11 cellular contexts compared by ENCODE assay signal in the genomic region with DNA sequence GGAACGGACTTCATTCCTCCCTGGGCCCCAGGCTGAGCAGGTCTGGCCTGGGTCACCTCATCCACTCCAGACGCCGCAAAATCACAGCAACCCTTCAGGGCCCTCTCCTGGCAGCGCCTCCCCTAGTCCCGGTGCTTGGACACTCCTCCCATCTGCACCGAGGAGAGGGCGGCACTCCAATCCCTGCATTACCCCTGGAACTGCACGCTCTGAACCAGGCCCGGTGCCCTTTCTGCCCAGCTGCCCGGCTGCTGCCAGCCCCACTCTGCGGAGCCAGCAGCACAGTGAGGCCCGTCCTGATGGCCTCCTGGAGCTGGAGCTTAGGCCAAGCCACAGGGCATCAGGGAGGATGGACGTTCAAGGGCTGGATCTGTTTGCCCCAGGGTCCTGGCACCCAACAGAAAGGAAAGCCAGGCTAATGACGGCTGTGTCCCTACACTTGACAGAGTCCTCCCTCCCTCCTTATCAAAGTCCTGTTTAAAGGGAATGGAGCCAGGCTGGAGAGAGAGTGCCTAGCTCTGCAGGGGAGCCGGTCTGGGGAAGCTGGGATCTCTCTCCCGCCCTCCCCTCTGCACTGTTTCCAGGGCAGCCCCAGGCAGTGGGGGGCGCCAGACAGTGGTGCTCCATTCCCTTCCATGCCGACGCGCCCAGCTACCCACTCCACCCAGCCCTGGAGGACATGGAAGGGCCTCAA. TPM values are rescaled to one million over a fixed set of nuclear protein-coding genes. Genes with fewer than 3 reads are reported as not detected.
DNase-seq lines count a peak whose midpoint lies in the region; ATAC-seq, FAIRE-seq and TF ChIP-seq lines count a peak whose summit lies in the region.
"Had no signal": no experiment of that assay in that cellular context is flagged by ENCODE, and none has a peak within 500 bp of the region (broad histone marks: within the 10 kb centered on the region; RNA-seq: fewer than 3 reads in every experiment).

No MANE protein-coding gene starts in this region.

- CTCF ChIA-PET in K562 (lab: Yijun Ruan, JAX; ENCODE audit: low intra/inter-chr PET ratio), result no interaction called here

- H3K36me3 ChIP-seq in GM23248 (ENCODE audit: low read depth), result peaks cover 55% of the 10 kb centered on the region
- H3K36me3 ChIP-seq in K562 (ENCODE audit: control insufficient read depth, insufficient read depth, low read length), result no peaks in the 10 kb centered on the region
- H3K36me3 ChIP-seq in skeletal muscle satellite cell (ENCODE audit: insufficient read depth, low read length), result peaks cover 60% of the 10 kb centered on the region

- in situ Hi-C loops in GM23248 (cut with MboI), result loop anchor here (10.0 kb wide), 1 partner anchor 116 kb away; no protein-coding TSS in a partner anchor
- in situ Hi-C loops in K562 (cut with MboI), result no loop called here

- peaks cover 98% of the 10 kb centered on the region for H3K79me2 ChIP-seq in GM23248 (ENCODE audit: insufficient read depth)
- no peaks in the 10 kb centered on the region for H3K79me2 ChIP-seq in K562 (ENCODE audit: control insufficient read depth, insufficient read depth, low read length)

- ATAC-seq in K562 (peak; percentile 61), GM18520 (IDR thresholded peaks at IDR 0.05; ENCODE audit: unreplicated experiment) (no peak), HG02840 (IDR thresholded peaks at IDR 0.05; ENCODE audit: low FRiP score, unreplicated experiment) (no peak)

- no peak for TF ChIP-seq EP300 in K562 (IDR thresholded peaks at IDR 0.05; ENCODE audit: low read length)

- H3K27ac ChIP-seq in GM23248 (peak overlapping the region; percentile 14; the same call in 1 of the 2 replicates), K562 (ENCODE audit: extremely low read depth, low read depth, low read length) (no peak overlapping the region)

- no peak for TF ChIP-seq POLR2A in K562 (conservative IDR thresholded peaks at IDR 0.05)

- FAIRE-seq in K562 (lab: Jason Lieb, UNC), result no peak

- no TSS peak for BruUV-seq in K562 (replicated peaks; lab: Mats Ljungman, UMichigan)

- H3K9me3 ChIP-seq in GM23248 (ENCODE audit: low read depth) (no peaks in the 10 kb centered on the region), K562 (replicated peaks; ENCODE audit: control insufficient read depth, insufficient read depth, low read depth, low read length) (no peaks in the 10 kb centered on the region; the same call in 1 of the 2 replicates), skeletal muscle satellite cell (replicated peaks; ENCODE audit: low read length) (peaks cover 10% of the 10 kb centered on the region)

- peaks cover 51% of the 10 kb centered on the region for H3F3A ChIP-seq in GM23248 (ENCODE audit: insufficient read depth)

- DNase-seq in GM23248 (peak; percentile 62), K562 (ENCODE audit: extremely low read depth in 1 of 4, low spot score in 3 of 4) (peak in 2 of 4 experiments; percentile 8 to 12), iPS-NIHi7 (ENCODE audit: extremely low spot score) (peak; percentile 60), putamen (ENCODE audit: low spot score) (no peak), SHP77 treated with DMSO at 0.1 percent for 48 hours (lab: John Stamatoyannopoulos, UW) (no peak)
- DNase-seq: DMS79 treated with DMSO at 0.1 percent for 48 hours, NCI-H2171 treated with DMSO at 0.1 percent for 48 hours had no signal

- H3K9ac ChIP-seq in GM23248 (peak overlapping the region; percentile 20; the same call in 1 of the 2 replicates), K562 (ENCODE audit: insufficient read depth in 1 of 2, low read depth in 2 of 2, low read length in 2 of 2) (no peak overlapping the region), skeletal muscle satellite cell (ENCODE audit: low read depth, low read length) (no peak overlapping the region)

- TF ChIP-seq RAD21 in K562 (CRISPR knock-in tag; conservative IDR thresholded peaks at IDR 0.05 in 1 of 2, IDR thresholded peaks at IDR 0.05 in 1 of 2), result no peak

- H2AFZ ChIP-seq in GM23248, result no peak overlapping the region
- no peak overlapping the region for H2AFZ ChIP-seq in K562 (ENCODE audit: low read depth, low read length)

- TF ChIP-seq CTCF in K562 (IDR thresholded peaks at IDR 0.05 in 2 of 3, conservative IDR thresholded peaks at IDR 0.05 in 1 of 3; ENCODE audit: insufficient read depth in 2 of 3, low read depth in 1 of 3, low read length in 3 of 3), result no peak

- H3K4me1 ChIP-seq in GM23248 (ENCODE audit: insufficient read depth), result peaks cover 7% of the 10 kb centered on the region; the same call in 1 of the 2 replicates
- H3K4me1 ChIP-seq in K562 (replicated peaks in 1 of 2; ENCODE audit: control insufficient read depth in 2 of 2, insufficient read depth in 2 of 2, low read length in 2 of 2), result peaks cover 0 to 25% of the 10 kb centered on the region in 2 experiments; a peak in 2 of 5 replicates
- H3K4me1 ChIP-seq in skeletal muscle satellite cell (ENCODE audit: control insufficient read depth, insufficient read depth, low read length), result peaks cover 5% of the 10 kb centered on the region

- H3K4me3 ChIP-seq in GM23248 (no peak overlapping the region), K562 (no peak overlapping the region), skeletal muscle satellite cell (ENCODE audit: low read length) (no peak overlapping the region)

- H3K9me2 ChIP-seq in GM23248 (ENCODE audit: insufficient read depth), result no peaks in the 10 kb centered on the region

- H3K9me1 ChIP-seq in K562 (ENCODE audit: control insufficient read depth, insufficient read depth, low read length), result no peaks in the 10 kb centered on the region

- H3K27me3 ChIP-seq in GM23248 (replicated peaks; ENCODE audit: insufficient read depth), result no peaks in the 10 kb centered on the region
- H3K27me3 ChIP-seq in K562 (ENCODE audit: control insufficient read depth in 2 of 2, insufficient read depth in 2 of 2, low read length in 2 of 2), result peaks cover 10 to 48% of the 10 kb centered on the region in 2 experiments; a peak in 4 of 5 replicates
- no peaks in the 10 kb centered on the region for H3K27me3 ChIP-seq in skeletal muscle satellite cell (ENCODE audit: control insufficient read depth, insufficient read depth, low read length)

- 56 to 62% methylated on average over 20 of the region's 20 CpGs for WGBS in GM23248 (ENCODE audit: low coverage in 1 of 2, low lambda C conversion rate in 2 of 2, missing lambda C conversion rate in 2 of 2), 2 experiments
- 3% methylated on average over 20 of the region's 20 CpGs for WGBS in K562 (ENCODE audit: insufficient coverage, low coverage, missing lambda C conversion rate)

- H3K4me2 ChIP-seq in GM23248 (ENCODE audit: unreplicated experiment), result no peak overlapping the region
- H3K4me2 ChIP-seq in K562 (ENCODE audit: insufficient read depth, low read length), result no peak overlapping the region
- peak overlapping the region; percentile 19 for H3K4me2 ChIP-seq in skeletal muscle satellite cell (ENCODE audit: low read length)

- POLR2A ChIA-PET in K562 (lab: Yijun Ruan, JAX), result interaction anchor here (0.6 kb wide), 1 partner anchor 33 kb away, joined by 3 read pairs; no protein-coding TSS in a partner anchor

- H4K20me1 ChIP-seq in GM23248 (ENCODE audit: insufficient read depth), result peaks cover 8% of the 10 kb centered on the region
- no peaks in the 10 kb centered on the region; the same call in 1 of the 2 replicates for H4K20me1 ChIP-seq in K562 (replicated peaks; ENCODE audit: control insufficient read depth, insufficient read depth, low read length)

- intact Hi-C loops in K562 (cut with micrococcal nuclease), result no loop called here

RNA-seq across cellular contexts. Expression of gene COL6A2, which starts 12.7 kb away (rescaled TPM):
- total RNA-seq in GM23248 (2014; rRNA removed; shearing (Covaris generic)), result 1,939 and 2,103 TPM in 2 replicates
- polyA plus RNA-seq in GM23248 (2016; fragmentation: Nextera tagmentation; extraction: Ambion mirVana), result 650 and 676 TPM in 2 replicates
- total RNA-seq in K562 (2011; cell fraction: chromatin; rRNA removed; ENCODE audit: low replicate concordance), result 3.1 and 5.2 TPM in 2 replicates
- 4.2 and 5.5 TPM in 2 replicates for total RNA-seq in K562 (2011; cell fraction: nucleolus; rRNA removed)
- total RNA-seq in K562 (2011; cell fraction: nucleoplasm; rRNA removed), result 1.4 and 2.1 TPM in 2 replicates
- total RNA-seq in K562 (2014; rRNA removed), result 0.41 and 0.45 TPM in 2 replicates
- total RNA-seq in K562 (2014; rRNA removed; fragmentation: Illumina TruSeq; extraction: Trizol), result not detected in 2 replicates
- total RNA-seq in K562 (2015; rRNA removed; fragmentation: Illumina TruSeq; extraction: Trizol), result 0.07 and 0.11 TPM in 2 replicates
- 1.1 and 1.3 TPM in 2 replicates for total RNA-seq in K562 (2021)
- 0.18 and 0.41 TPM in 2 replicates for polyA plus RNA-seq in K562 (2011; rRNA removed)
- 0.12 and 0.30 TPM in 2 replicates for polyA plus RNA-seq in K562 (2011; cell fraction: cytosol; rRNA removed)
- polyA plus RNA-seq in K562 (2011; cell fraction: nucleus; rRNA removed), result 0.83 and 1.8 TPM in 2 replicates
- 0.35 and 8.2 TPM in 2 replicates for polyA plus RNA-seq in K562 (2012)
- polyA plus RNA-seq in K562 (2014; fragmentation: Illumina TruSeq; extraction: Trizol), result 0.07 and 0.17 TPM in 2 replicates
- not detected for polyA plus RNA-seq in K562 (2014; fragmentation: Nextera tagmentation; extraction: Ambion mirVana)
- polyA plus RNA-seq in K562 (2014; rRNA removed), result 0.29 and 0.47 TPM in 2 replicates
- 0.18 and 0.36 TPM in 2 replicates for polyA minus RNA-seq in K562 (2011; rRNA and poly(A)+ RNA removed)
- polyA minus RNA-seq in K562 (2011; cell fraction: cytosol; rRNA and poly(A)+ RNA removed), result 0.64 and 1.4 TPM in 2 replicates
- polyA minus RNA-seq in K562 (2011; cell fraction: nucleus; rRNA and poly(A)+ RNA removed), result 0.67 and 1.2 TPM in 2 replicates
- 1,183 and 1,453 TPM in 2 replicates for total RNA-seq in skeletal muscle satellite cell (2012; rRNA removed)

RNA-seq across cellular contexts. Expression of gene FTCD, which starts 44.7 kb away (rescaled TPM):
- not detected in 2 replicates for total RNA-seq in GM23248 (2014; rRNA removed; shearing (Covaris generic))
- polyA plus RNA-seq in GM23248 (2016; fragmentation: Nextera tagmentation; extraction: Ambion mirVana), result not detected in 2 replicates
- 5.4 and 12.8 TPM in 2 replicates for total RNA-seq in K562 (2011; cell fraction: chromatin; rRNA removed; ENCODE audit: low replicate concordance)
- 7.2 and 7.5 TPM in 2 replicates for total RNA-seq in K562 (2011; cell fraction: nucleolus; rRNA removed)
- 3.4 and 5.4 TPM in 2 replicates for total RNA-seq in K562 (2011; cell fraction: nucleoplasm; rRNA removed)
- total RNA-seq in K562 (2014; rRNA removed), result not detected in 2 replicates
- total RNA-seq in K562 (2014; rRNA removed; fragmentation: Illumina TruSeq; extraction: Trizol), result not detected in 2 replicates
- 0.08 and 0.25 TPM in 2 replicates for total RNA-seq in K562 (2015; rRNA removed; fragmentation: Illumina TruSeq; extraction: Trizol)
- total RNA-seq in K562 (2021), result 0.74 and 1.1 TPM in 2 replicates
- polyA plus RNA-seq in K562 (2011; rRNA removed), result 0.11 and 0.41 TPM in 2 replicates
- 0.19 and 0.69 TPM in 2 replicates for polyA plus RNA-seq in K562 (2011; cell fraction: cytosol; rRNA removed)
- polyA plus RNA-seq in K562 (2011; cell fraction: nucleus; rRNA removed), result 2.6 and 3.7 TPM in 2 replicates
- polyA plus RNA-seq in K562 (2012), result 1.5 and 3.0 TPM in 2 replicates
- polyA plus RNA-seq in K562 (2014; fragmentation: Illumina TruSeq; extraction: Trizol), result not detected in 2 replicates
- not detected for polyA plus RNA-seq in K562 (2014; fragmentation: Nextera tagmentation; extraction: Ambion mirVana)
- 0.50 and 1.6 TPM in 2 replicates for polyA plus RNA-seq in K562 (2014; rRNA removed)
- polyA minus RNA-seq in K562 (2011; rRNA and poly(A)+ RNA removed), result 0.49 TPM in 1 of 2 replicates, not detected in the other
- not detected in 2 replicates for polyA minus RNA-seq in K562 (2011; cell fraction: cytosol; rRNA and poly(A)+ RNA removed)
- 0.54 and 0.56 TPM in 2 replicates for polyA minus RNA-seq in K562 (2011; cell fraction: nucleus; rRNA and poly(A)+ RNA removed)
- not detected in 2 replicates for total RNA-seq in skeletal muscle satellite cell (2012; rRNA removed)
- total RNA-seq: SK-MEL-5 had no signal

Comparison
In these comparisons a context has a peak if more than half of its experiments do, and no peak if none do; other contexts are left out.
1. DNase-seq: peak in GM23248 (single experiment) and iPS-NIHi7 (single experiment); none in putamen (single experiment) and SHP77 treated with DMSO at 0.1 percent for 48 hours (single experiment).
2. RNA of gene COL6A2, which starts 12.7 kb away (total RNA-seq): 1,939 to 2,103 TPM in GM23248; 0.07 to 5.5 TPM in K562; every median in the first group is over 100 times any median in the second.